In the genomic region with DNA sequence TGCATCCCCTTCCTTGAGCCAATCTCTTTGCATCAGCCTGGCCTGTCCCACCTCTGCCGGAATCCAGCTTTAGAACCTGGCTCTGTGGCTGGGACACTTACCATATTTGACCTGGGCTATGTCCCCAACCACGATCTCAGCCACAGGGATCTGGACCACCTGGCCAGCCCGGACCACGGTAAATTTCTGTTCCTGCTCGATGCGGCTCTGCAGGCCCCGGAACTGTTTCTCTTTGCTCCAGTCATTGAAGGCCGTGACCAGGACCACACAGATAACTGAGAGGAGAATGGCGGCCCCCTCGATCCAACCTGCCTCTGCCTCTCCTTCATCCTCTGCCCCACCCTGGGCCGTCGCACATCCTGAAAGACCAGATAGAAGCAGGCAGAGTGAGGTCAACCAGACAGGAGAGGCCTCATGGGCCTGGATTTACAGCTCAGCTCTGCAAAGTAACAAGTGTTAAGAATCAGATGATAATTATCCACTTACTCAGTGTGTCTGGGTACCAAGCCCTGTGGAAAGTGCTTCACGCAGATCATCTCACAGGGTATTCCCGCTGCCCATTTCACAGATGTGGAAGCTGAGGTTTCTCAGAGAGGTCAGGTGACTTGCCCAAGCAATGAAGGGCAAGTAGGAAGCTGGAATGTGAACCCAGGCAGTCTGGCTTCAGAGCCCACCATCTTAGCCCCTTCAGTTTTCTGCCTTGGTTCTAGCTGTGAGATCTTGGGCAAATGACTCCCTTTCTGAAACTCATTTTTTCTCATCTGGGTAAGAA, we compare ENCODE assay signal across 8 cellular contexts.
"Had no signal": no experiment of that assay in that cellular context is flagged by ENCODE, and none has a peak within 500 bp of the region (broad histone marks: within the 10 kb centered on the region; RNA-seq: fewer than 3 reads in every experiment).

No MANE protein-coding gene starts in this region.

- H2AFZ ChIP-seq: GM23248 had no signal

- DNase-seq: GM23248, GOT3, H9, HCEC 1CT, KG1 had no signal

- H3K27ac Mint-ChIP-seq: H9 had no signal

- H3K9me3 Mint-ChIP-seq: H9, IgD-negative memory B cell had no signal

- H3K27me3 Mint-ChIP-seq: IgD-negative memory B cell had no signal

- H3K27ac ChIP-seq: GM23248 had no signal

- FAIRE-seq: H54, HTR-8/SVneo had no signal

- H3K4me3 Mint-ChIP-seq: H9, IgD-negative memory B cell had no signal

- H3K4me3 ChIP-seq: GM23248 had no signal

- H3K9ac ChIP-seq: GM23248 had no signal
